8 cellular contexts compared by ENCODE assay signal in the genomic region with DNA sequence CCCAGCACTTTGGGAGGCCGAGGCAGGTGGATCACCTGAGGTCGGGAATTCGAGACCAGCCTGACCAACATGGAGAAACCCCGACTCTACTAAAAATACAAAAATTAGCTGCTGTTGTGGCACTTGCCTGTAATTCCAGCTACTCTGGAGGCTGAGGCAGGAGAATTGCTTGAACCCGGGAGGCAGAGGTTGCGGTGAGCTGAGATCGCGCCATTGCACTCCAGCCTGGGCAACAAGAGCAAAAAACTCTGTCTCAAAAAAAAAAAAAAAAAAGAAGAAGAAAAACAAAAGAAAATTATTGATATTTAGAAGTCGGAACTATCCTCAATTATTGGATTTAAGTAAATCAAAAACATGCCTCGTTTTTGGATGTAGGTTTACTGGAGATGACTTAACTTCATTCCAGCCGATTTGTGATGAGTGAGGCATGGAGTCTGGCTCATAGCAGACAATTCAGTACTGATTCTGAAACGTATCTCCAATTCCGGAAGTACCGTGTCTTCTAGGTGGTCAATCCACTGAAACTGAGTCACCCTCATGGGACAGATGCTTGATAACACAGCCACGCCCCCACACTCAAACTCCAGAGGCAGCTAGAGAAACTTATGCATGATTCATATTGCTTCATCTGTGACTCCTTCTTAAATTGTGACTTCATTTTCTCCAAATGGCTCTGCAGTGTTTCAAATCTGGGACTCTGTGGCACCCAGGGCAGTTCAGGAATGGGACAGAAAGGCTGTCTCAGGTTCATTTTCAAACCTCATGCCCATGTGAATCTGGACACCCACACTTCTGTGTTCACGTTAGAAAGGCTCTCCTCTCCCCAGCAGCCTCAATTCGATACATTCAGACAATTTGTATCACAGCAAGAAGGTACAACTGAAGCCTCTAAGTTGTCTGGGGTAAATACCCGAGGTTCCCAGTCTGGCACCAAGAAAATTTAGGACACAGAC.
DNase-seq lines count a peak whose midpoint lies in the region; ATAC-seq, FAIRE-seq and TF ChIP-seq lines count a peak whose summit lies in the region.

No MANE protein-coding gene starts in this region.

- peak overlapping the region; percentile 53 for H3K9ac ChIP-seq in astrocyte (ENCODE audit: low read length)

- peaks cover 32% of the 10 kb centered on the region for H3K4me1 Mint-ChIP-seq in astrocyte (ENCODE audit: low read depth, unreplicated experiment)

- peak overlapping the region; percentile 73 for H3K27ac Mint-ChIP-seq in astrocyte (ENCODE audit: unreplicated experiment)

- peaks cover 30% of the 10 kb centered on the region for H3K4me1 ChIP-seq in astrocyte (ENCODE audit: insufficient read depth, low read length)
- peaks cover 3 to 9% of the 10 kb centered on the region in 2 donors for H3K4me1 ChIP-seq in muscle layer of duodenum (ENCODE audit: control insufficient read depth in 1 of 2, insufficient read depth in 2 of 2, low read length in 2 of 2)

- H3K36me3 Mint-ChIP-seq in astrocyte (ENCODE audit: low read depth, unreplicated experiment): peaks cover 2% of the 10 kb centered on the region

- peaks cover 2% of the 10 kb centered on the region for H3K9me3 Mint-ChIP-seq in astrocyte (ENCODE audit: unreplicated experiment)

- TF ChIP-seq CTCF in AG09319 (IDR thresholded peaks at IDR 0.05; ENCODE audit: low read depth, low read length) (no peak), astrocyte (IDR thresholded peaks at IDR 0.05; ENCODE audit: insufficient read depth, low read depth, low read length) (no peak)

- peak; percentile 90 for DNase-seq in AG09319 (ENCODE audit: extremely low read depth, low read depth)
- DNase-seq in HTR-8/SVneo (ENCODE audit: insufficient read length, low spot score): peak; percentile 84
- DNase-seq in astrocyte (ENCODE audit: low read depth): peak; percentile 99
- no peak for DNase-seq in UCSD-AML1 (lab: John Stamatoyannopoulos, UW; ENCODE audit: unreplicated experiment)
- DNase-seq in GM19240 (ENCODE audit: insufficient read length, low spot score): no peak

- peak overlapping the region; percentile 61 for H3K4me2 ChIP-seq in astrocyte (ENCODE audit: low read length)

- H3K27me3 Mint-ChIP-seq in astrocyte (ENCODE audit: low read depth, unreplicated experiment): no peaks in the 10 kb centered on the region

- FAIRE-seq in HTR-8/SVneo (lab: Jason Lieb, UNC) (peak; percentile 33), astrocyte (lab: Jason Lieb, UNC) (peak; percentile 87)

- ATAC-seq in GM18867 (IDR thresholded peaks at IDR 0.05; ENCODE audit: unreplicated experiment) (no peak), GM21390 (IDR thresholded peaks at IDR 0.05; ENCODE audit: unreplicated experiment) (no peak)

- H3K4me3 ChIP-seq in astrocyte (ENCODE audit: insufficient read depth, low read depth, low read length): peak overlapping the region; percentile 0
- H3K4me3 ChIP-seq in muscle layer of duodenum (ENCODE audit: low read depth in 1 of 2, low read length in 2 of 2): no peak overlapping the region

- H3K27me3 ChIP-seq in astrocyte (ENCODE audit: insufficient read depth, low read length) (no peaks in the 10 kb centered on the region), muscle layer of duodenum (ENCODE audit: low read depth, low read length) (no peaks in the 10 kb centered on the region)

- H3K4me3 Mint-ChIP-seq in astrocyte (ENCODE audit: unreplicated experiment): no peak overlapping the region

- H3K27ac ChIP-seq in astrocyte (ENCODE audit: low read depth, low read length) (peak overlapping the region; percentile 72), muscle layer of duodenum (ENCODE audit: low read length) (peak overlapping the region; percentile 2)

- H3K36me3 ChIP-seq in astrocyte (ENCODE audit: insufficient read depth, low read length) (no peaks in the 10 kb centered on the region), muscle layer of duodenum (ENCODE audit: control insufficient read depth in 1 of 2, insufficient read depth in 2 of 2, low read length in 2 of 2) (no peaks in the 10 kb centered on the region)

- H3K79me2 ChIP-seq in astrocyte (ENCODE audit: insufficient read depth, low read length): no peaks in the 10 kb centered on the region

- no peaks in the 10 kb centered on the region for H4K20me1 ChIP-seq in astrocyte (ENCODE audit: insufficient read depth, low read length)

- no peaks in the 10 kb centered on the region for H3K9me3 ChIP-seq in astrocyte (ENCODE audit: insufficient read depth, low read depth, low read length)
- no peaks in the 10 kb centered on the region for H3K9me3 ChIP-seq in muscle layer of duodenum (ENCODE audit: control insufficient read depth in 1 of 2, low read length in 2 of 2)

- no peak overlapping the region for H2AFZ ChIP-seq in astrocyte (ENCODE audit: low read depth, low read length)

Comparison
In these comparisons a context has a peak if more than half of its experiments do, and no peak if none do; other contexts are left out.
1. DNase-seq: peak in AG09319 (single experiment), HTR-8/SVneo (single experiment) and astrocyte (single experiment); none in UCSD-AML1 (single experiment) and GM19240 (single experiment).